19 cellular contexts compared by ENCODE assay signal in genomic region chr21:39972976-39973375, GRCh38.
DNase-seq lines count a peak whose midpoint lies in the region; ATAC-seq and TF ChIP-seq lines count a peak whose summit lies in the region.
"Had no signal": no experiment of that assay in that cellular context is flagged by ENCODE, and none has a peak within 500 bp of the region (broad histone marks: within the 10 kb centered on the region; RNA-seq: fewer than 3 reads in every experiment).

No MANE protein-coding gene starts in this region.

- H3K4me3 Mint-ChIP-seq in Caco-2 (ENCODE audit: unreplicated experiment) (peak overlapping the region; percentile 53), mesothelial cell of epicardium (no peak overlapping the region), progenitor cell of endocrine pancreas (ENCODE audit: low read depth) (no peak overlapping the region)
- no peak overlapping the region for H3K4me3 Mint-ChIP-seq in activated CD8-positive, alpha-beta memory T cell treated with anti-CD3 and anti-CD28 coated beads, Interleukin-2, amount 10 ng/mL, durations not matched to agents 7 days and 5 days
- H3K4me3 Mint-ChIP-seq: CD14-positive monocyte; CD4-positive, alpha-beta T cell; CD8-positive, alpha-beta memory T cell had no signal

- H3K27ac Mint-ChIP-seq in Caco-2 (ENCODE audit: unreplicated experiment): no peak overlapping the region
- peak overlapping the region; percentile 79 for H3K27ac Mint-ChIP-seq in mesothelial cell of epicardium
- peak overlapping the region; percentile 90 for H3K27ac Mint-ChIP-seq in progenitor cell of endocrine pancreas
- H3K27ac Mint-ChIP-seq in activated CD8-positive, alpha-beta memory T cell treated with anti-CD3 and anti-CD28 coated beads, Interleukin-2, amount 10 ng/mL, durations not matched to agents 7 days and 5 days: no peak overlapping the region
- H3K27ac Mint-ChIP-seq: CD14-positive monocyte; CD4-positive, alpha-beta T cell; CD8-positive, alpha-beta memory T cell had no signal

- no peaks in the 10 kb centered on the region for H3K27me3 Mint-ChIP-seq in Caco-2 (ENCODE audit: insufficient read depth, unreplicated experiment)
- H3K27me3 Mint-ChIP-seq in mesothelial cell of epicardium (ENCODE audit: low read depth): peaks cover under 1% of the 10 kb centered on the region
- H3K27me3 Mint-ChIP-seq in progenitor cell of endocrine pancreas: peaks cover under 1% of the 10 kb centered on the region
- H3K27me3 Mint-ChIP-seq in activated CD8-positive, alpha-beta memory T cell treated with anti-CD3 and anti-CD28 coated beads, Interleukin-2, amount 10 ng/mL, durations not matched to agents 7 days and 5 days: no peaks in the 10 kb centered on the region

- POLR2A ChIA-PET in Caco-2 (lab: Charles Lee): no interaction called here

- no peak for TF ChIP-seq CTCF in Caco-2 (IDR thresholded peaks at IDR 0.05; ENCODE audit: insufficient read depth in 1 of 2, low read depth in 1 of 2, low read length in 1 of 2, severe bottlenecking in 1 of 2, unreplicated experiment in 1 of 2)
- TF ChIP-seq CTCF in mesothelial cell of epicardium (IDR thresholded peaks at IDR 0.05; ENCODE audit: unreplicated experiment): no peak
- no peak for TF ChIP-seq CTCF in progenitor cell of endocrine pancreas (IDR thresholded peaks at IDR 0.05; ENCODE audit: unreplicated experiment)

- CTCF ChIA-PET in Caco-2 (lab: Charles Lee): interaction anchor here (1.2 kb wide), 1 partner anchor 185 kb away, joined by 4 read pairs; no protein-coding TSS in a partner anchor
- CTCF ChIA-PET in activated CD8-positive, alpha-beta memory T cell treated with anti-CD3 and anti-CD28 coated beads, Interleukin-2, amount 10 ng/mL, durations not matched to agents 7 days and 5 days (lab: Charles Lee): no interaction called here

- intact Hi-C loops in Caco-2 (cut with micrococcal nuclease; ENCODE audit: unreplicated experiment): no loop called here

- H3K36me3 Mint-ChIP-seq in Caco-2 (ENCODE audit: insufficient read depth, unreplicated experiment) (peaks cover 3% of the 10 kb centered on the region), mesothelial cell of epicardium (no peaks in the 10 kb centered on the region), progenitor cell of endocrine pancreas (ENCODE audit: insufficient read depth) (no peaks in the 10 kb centered on the region)
- no peaks in the 10 kb centered on the region for H3K36me3 Mint-ChIP-seq in activated CD8-positive, alpha-beta memory T cell treated with anti-CD3 and anti-CD28 coated beads, Interleukin-2, amount 10 ng/mL, durations not matched to agents 7 days and 5 days
- H3K36me3 Mint-ChIP-seq: CD14-positive monocyte; CD8-positive, alpha-beta memory T cell had no signal

- peaks cover 36% of the 10 kb centered on the region for H3K4me1 ChIP-seq in Caco-2
- H3K4me1 ChIP-seq: BE2C had no signal

- H3K36me3 ChIP-seq in Caco-2 (ENCODE audit: control insufficient read depth, insufficient read depth, low read length): no peaks in the 10 kb centered on the region
- H3K36me3 ChIP-seq: BE2C; BLaER1 treated with 17β-estradiol and CSF1 and Interleukin-3, amounts not matched to agents 10 nM and 100 nM had no signal

- H3K4me3 ChIP-seq in Caco-2 (ENCODE audit: low read depth, low read length): no peak overlapping the region
- H3K4me3 ChIP-seq: BLaER1 treated with 17β-estradiol and CSF1 and Interleukin-3, amounts not matched to agents 10 nM and 100 nM; GM23248 had no signal

- H3K9me3 ChIP-seq in Caco-2: no peaks in the 10 kb centered on the region

- no peak for ATAC-seq in activated CD8-positive, alpha-beta memory T cell treated with anti-CD3 and anti-CD28 coated beads, Interleukin-2, amount 10 ng/mL, durations not matched to agents 7 days and 5 days
- ATAC-seq: HCT116 had no signal

- DNase-seq in Caco-2: peak; percentile 5 to 43
- peak; percentile 6 for DNase-seq in SW480 (ENCODE audit: low spot score)
- no peak for DNase-seq in mesothelial cell of epicardium (ENCODE audit: low spot score in 2 of 2, unreplicated experiment in 2 of 2)
- no peak for DNase-seq in progenitor cell of endocrine pancreas (ENCODE audit: low spot score, unreplicated experiment)
- no peak for DNase-seq in HCEC 1CT
- DNase-seq in COR-L47 (lab: John Stamatoyannopoulos, UW): no peak
- DNase-seq in activated CD8-positive, alpha-beta memory T cell treated with anti-CD3 and anti-CD28 coated beads, Interleukin-2, amount 10 ng/mL, durations not matched to agents 7 days and 5 days: no peak
- no peak for DNase-seq in middle frontal gyrus (ENCODE audit: extremely low spot score, low spot score)
- DNase-seq: AML-193; BE2C; CD4-positive, alpha-beta T cell; CD8-positive, alpha-beta memory T cell; DMS153; DND-41; GM23248; H7 had no signal

- no peaks in the 10 kb centered on the region for H3K9me3 Mint-ChIP-seq in Caco-2 (ENCODE audit: unreplicated experiment)
- peaks cover 13% of the 10 kb centered on the region for H3K9me3 Mint-ChIP-seq in mesothelial cell of epicardium
- H3K9me3 Mint-ChIP-seq in progenitor cell of endocrine pancreas (ENCODE audit: low read depth): no peaks in the 10 kb centered on the region
- peaks cover 9% of the 10 kb centered on the region for H3K9me3 Mint-ChIP-seq in activated CD8-positive, alpha-beta memory T cell treated with anti-CD3 and anti-CD28 coated beads, Interleukin-2, amount 10 ng/mL, durations not matched to agents 7 days and 5 days (ENCODE audit: low read depth)

- no TSS peak for BruUV-seq in Caco-2 (replicated peaks; lab: Mats Ljungman, UMichigan)

- peaks cover 7% of the 10 kb centered on the region for H3K4me1 Mint-ChIP-seq in Caco-2 (ENCODE audit: low read depth, unreplicated experiment)
- peaks cover 25% of the 10 kb centered on the region for H3K4me1 Mint-ChIP-seq in mesothelial cell of epicardium
- H3K4me1 Mint-ChIP-seq in progenitor cell of endocrine pancreas (ENCODE audit: low read depth): peaks cover 14% of the 10 kb centered on the region
- H3K4me1 Mint-ChIP-seq in activated CD8-positive, alpha-beta memory T cell treated with anti-CD3 and anti-CD28 coated beads, Interleukin-2, amount 10 ng/mL, durations not matched to agents 7 days and 5 days: no peaks in the 10 kb centered on the region
- H3K4me1 Mint-ChIP-seq: CD14-positive monocyte; CD8-positive, alpha-beta memory T cell had no signal

- H3K27me3 ChIP-seq in Caco-2 (replicated peaks; ENCODE audit: control insufficient read depth, insufficient read depth, low read length): no peaks in the 10 kb centered on the region
- H3K27me3 ChIP-seq: BE2C; BLaER1 treated with 17β-estradiol and CSF1 and Interleukin-3, amounts not matched to agents 10 nM and 100 nM had no signal

Comparison
In these comparisons a context has a peak if more than half of its experiments do, and no peak if none do; other contexts are left out.
1. DNase-seq: peak in Caco-2 (2 of 2) and SW480 (single experiment); none in mesothelial cell of epicardium (0 of 2), progenitor cell of endocrine pancreas (single experiment), HCEC 1CT (single experiment), COR-L47 (single experiment), activated CD8-positive, alpha-beta memory T cell treated with anti-CD3 and anti-CD28 coated beads, Interleukin-2, amount 10 ng/mL, durations not matched to agents 7 days and 5 days (single experiment) and middle frontal gyrus (single experiment).
2. H3K27ac Mint-ChIP-seq: peak in mesothelial cell of epicardium (single experiment) and progenitor cell of endocrine pancreas (single experiment); none in Caco-2 (single experiment) and activated CD8-positive, alpha-beta memory T cell treated with anti-CD3 and anti-CD28 coated beads, Interleukin-2, amount 10 ng/mL, durations not matched to agents 7 days and 5 days (single experiment).